ENCODE assay signal across 1 cellular context in genomic region chr22:30362632-30363281, GRCh38.
TF ChIP-seq lines count a peak whose summit lies in the region.

No MANE protein-coding gene starts in this region.

TF ChIP-seq in GM12878, 131 proteins besides CTCF, POLR2A, EP300 and RAD21:
- TF ChIP-seq E2F8 (IDR thresholded peaks at IDR 0.05; ENCODE audit: low read depth, partially characterized antibody): no peak
- no peak for TF ChIP-seq RFX5 (IDR thresholded peaks at IDR 0.05; ENCODE audit: low read depth, low read length)
- no peak for TF ChIP-seq HCFC1 (IDR thresholded peaks at IDR 0.05; ENCODE audit: low read length)
- no peak for TF ChIP-seq POLR2AphosphoS2 (IDR thresholded peaks at IDR 0.05; ENCODE audit: low read depth, low read length)
- TF ChIP-seq IRF4 (IDR thresholded peaks at IDR 0.05; ENCODE audit: low read depth, low read length): no peak
- TF ChIP-seq CEBPB (IDR thresholded peaks at IDR 0.05; ENCODE audit: borderline replicate concordance in 1 of 2, low read depth in 2 of 2, low read length in 2 of 2): no peak
- no peak for TF ChIP-seq HSF1 (IDR thresholded peaks at IDR 0.05; ENCODE audit: low read depth, low read length)
- TF ChIP-seq SKIL (IDR thresholded peaks at IDR 0.05; ENCODE audit: low read depth, poor library complexity, severe bottlenecking): no peak
- TF ChIP-seq SMAD1 (IDR thresholded peaks at IDR 0.05; ENCODE audit: low read depth, partially characterized antibody): no peak
- TF ChIP-seq MTA2 (IDR thresholded peaks at IDR 0.05; ENCODE audit: low read depth): no peak
- TF ChIP-seq WRNIP1 (IDR thresholded peaks at IDR 0.05; ENCODE audit: borderline replicate concordance, low read depth, low read length): no peak
- TF ChIP-seq MTA3 (IDR thresholded peaks at IDR 0.05; ENCODE audit: borderline replicate concordance, low read length): no peak
- TF ChIP-seq MYC (IDR thresholded peaks at IDR 0.05; ENCODE audit: insufficient read depth, insufficient read length, insufficient replicate concordance, low read length, severe bottlenecking): no peak
